1 cellular context compared by ENCODE assay signal in the genomic region with DNA sequence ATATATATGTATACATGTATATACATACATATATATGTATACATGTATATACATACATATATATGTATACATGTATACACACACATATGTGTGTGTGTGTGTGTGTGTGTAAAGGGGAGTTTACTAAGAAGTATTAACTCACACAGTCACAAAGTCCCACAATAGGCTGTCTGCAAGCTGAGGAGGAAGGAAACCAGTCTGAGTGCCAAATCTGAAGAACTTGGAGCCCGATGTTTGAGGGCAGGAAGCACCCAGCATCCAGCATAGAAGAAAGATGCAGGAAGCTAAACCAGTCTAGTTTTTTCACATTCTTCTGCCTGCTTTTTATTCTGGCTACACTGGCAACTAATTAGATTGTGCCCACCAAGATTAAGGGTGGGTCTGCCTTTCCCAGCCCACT.
TF ChIP-seq lines count a peak whose summit lies in the region.

No MANE protein-coding gene starts in this region.

TF ChIP-seq in WTC11, 78 proteins besides CTCF, POLR2A, EP300 and RAD21 (continued from another document):
- TF ChIP-seq, protein P1, sequence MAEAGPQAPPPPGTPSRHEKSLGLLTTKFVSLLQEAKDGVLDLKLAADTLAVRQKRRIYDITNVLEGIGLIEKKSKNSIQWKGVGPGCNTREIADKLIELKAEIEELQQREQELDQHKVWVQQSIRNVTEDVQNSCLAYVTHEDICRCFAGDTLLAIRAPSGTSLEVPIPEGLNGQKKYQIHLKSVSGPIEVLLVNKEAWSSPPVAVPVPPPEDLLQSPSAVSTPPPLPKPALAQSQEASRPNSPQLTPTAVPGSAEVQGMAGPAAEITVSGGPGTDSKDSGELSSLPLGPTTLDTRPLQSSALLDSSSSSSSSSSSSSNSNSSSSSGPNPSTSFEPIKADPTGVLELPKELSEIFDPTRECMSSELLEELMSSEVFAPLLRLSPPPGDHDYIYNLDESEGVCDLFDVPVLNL (CRISPR knock-in tag; IDR thresholded peaks at IDR 0.05; ENCODE audit: borderline replicate concordance, low read depth): no peak
- no peak for TF ChIP-seq ZNF396 (CRISPR knock-in tag; IDR thresholded peaks at IDR 0.05; ENCODE audit: borderline replicate concordance)
- no peak for TF ChIP-seq ATF1 (CRISPR knock-in tag; IDR thresholded peaks at IDR 0.05)
- TF ChIP-seq MYBL2 (CRISPR knock-in tag; IDR thresholded peaks at IDR 0.05): no peak
- TF ChIP-seq, protein P2, sequence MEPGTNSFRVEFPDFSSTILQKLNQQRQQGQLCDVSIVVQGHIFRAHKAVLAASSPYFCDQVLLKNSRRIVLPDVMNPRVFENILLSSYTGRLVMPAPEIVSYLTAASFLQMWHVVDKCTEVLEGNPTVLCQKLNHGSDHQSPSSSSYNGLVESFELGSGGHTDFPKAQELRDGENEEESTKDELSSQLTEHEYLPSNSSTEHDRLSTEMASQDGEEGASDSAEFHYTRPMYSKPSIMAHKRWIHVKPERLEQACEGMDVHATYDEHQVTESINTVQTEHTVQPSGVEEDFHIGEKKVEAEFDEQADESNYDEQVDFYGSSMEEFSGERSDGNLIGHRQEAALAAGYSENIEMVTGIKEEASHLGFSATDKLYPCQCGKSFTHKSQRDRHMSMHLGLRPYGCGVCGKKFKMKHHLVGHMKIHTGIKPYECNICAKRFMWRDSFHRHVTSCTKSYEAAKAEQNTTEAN (CRISPR knock-in tag; IDR thresholded peaks at IDR 0.05): no peak
- no peak for TF ChIP-seq NFYB (CRISPR knock-in tag; conservative IDR thresholded peaks at IDR 0.05; ENCODE audit: low read depth)
- no peak for TF ChIP-seq JUN (CRISPR knock-in tag; IDR thresholded peaks at IDR 0.05)
- TF ChIP-seq ZNF219 (CRISPR knock-in tag; IDR thresholded peaks at IDR 0.05; ENCODE audit: borderline replicate concordance): no peak
- TF ChIP-seq, protein P3, sequence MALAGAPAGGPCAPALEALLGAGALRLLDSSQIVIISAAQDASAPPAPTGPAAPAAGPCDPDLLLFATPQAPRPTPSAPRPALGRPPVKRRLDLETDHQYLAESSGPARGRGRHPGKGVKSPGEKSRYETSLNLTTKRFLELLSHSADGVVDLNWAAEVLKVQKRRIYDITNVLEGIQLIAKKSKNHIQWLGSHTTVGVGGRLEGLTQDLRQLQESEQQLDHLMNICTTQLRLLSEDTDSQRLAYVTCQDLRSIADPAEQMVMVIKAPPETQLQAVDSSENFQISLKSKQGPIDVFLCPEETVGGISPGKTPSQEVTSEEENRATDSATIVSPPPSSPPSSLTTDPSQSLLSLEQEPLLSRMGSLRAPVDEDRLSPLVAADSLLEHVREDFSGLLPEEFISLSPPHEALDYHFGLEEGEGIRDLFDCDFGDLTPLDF (CRISPR knock-in tag; IDR thresholded peaks at IDR 0.05): no peak
- TF ChIP-seq, protein P4, sequence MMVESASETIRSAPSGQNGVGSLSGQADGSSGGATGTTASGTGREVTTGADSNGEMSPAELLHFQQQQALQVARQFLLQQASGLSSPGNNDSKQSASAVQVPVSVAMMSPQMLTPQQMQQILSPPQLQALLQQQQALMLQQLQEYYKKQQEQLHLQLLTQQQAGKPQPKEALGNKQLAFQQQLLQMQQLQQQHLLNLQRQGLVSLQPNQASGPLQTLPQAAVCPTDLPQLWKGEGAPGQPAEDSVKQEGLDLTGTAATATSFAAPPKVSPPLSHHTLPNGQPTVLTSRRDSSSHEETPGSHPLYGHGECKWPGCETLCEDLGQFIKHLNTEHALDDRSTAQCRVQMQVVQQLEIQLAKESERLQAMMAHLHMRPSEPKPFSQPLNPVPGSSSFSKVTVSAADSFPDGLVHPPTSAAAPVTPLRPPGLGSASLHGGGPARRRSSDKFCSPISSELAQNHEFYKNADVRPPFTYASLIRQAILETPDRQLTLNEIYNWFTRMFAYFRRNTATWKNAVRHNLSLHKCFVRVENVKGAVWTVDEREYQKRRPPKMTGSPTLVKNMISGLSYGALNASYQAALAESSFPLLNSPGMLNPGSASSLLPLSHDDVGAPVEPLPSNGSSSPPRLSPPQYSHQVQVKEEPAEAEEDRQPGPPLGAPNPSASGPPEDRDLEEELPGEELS (CRISPR knock-in tag; IDR thresholded peaks at IDR 0.05): no peak
- TF ChIP-seq, protein P5, sequence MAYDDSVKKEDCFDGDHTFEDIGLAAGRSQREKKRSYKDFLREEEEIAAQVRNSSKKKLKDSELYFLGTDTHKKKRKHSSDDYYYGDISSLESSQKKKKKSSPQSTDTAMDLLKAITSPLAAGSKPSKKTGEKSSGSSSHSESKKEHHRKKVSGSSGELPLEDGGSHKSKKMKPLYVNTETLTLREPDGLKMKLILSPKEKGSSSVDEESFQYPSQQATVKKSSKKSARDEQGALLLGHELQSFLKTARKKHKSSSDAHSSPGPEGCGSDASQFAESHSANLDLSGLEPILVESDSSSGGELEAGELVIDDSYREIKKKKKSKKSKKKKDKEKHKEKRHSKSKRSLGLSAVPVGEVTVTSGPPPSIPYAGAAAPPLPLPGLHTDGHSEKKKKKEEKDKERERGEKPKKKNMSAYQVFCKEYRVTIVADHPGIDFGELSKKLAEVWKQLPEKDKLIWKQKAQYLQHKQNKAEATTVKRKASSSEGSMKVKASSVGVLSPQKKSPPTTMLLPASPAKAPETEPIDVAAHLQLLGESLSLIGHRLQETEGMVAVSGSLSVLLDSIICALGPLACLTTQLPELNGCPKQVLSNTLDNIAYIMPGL (CRISPR knock-in tag; IDR thresholded peaks at IDR 0.05): no peak
- TF ChIP-seq GABPB1 (CRISPR knock-in tag; IDR thresholded peaks at IDR 0.05): no peak
- TF ChIP-seq, protein P6, sequence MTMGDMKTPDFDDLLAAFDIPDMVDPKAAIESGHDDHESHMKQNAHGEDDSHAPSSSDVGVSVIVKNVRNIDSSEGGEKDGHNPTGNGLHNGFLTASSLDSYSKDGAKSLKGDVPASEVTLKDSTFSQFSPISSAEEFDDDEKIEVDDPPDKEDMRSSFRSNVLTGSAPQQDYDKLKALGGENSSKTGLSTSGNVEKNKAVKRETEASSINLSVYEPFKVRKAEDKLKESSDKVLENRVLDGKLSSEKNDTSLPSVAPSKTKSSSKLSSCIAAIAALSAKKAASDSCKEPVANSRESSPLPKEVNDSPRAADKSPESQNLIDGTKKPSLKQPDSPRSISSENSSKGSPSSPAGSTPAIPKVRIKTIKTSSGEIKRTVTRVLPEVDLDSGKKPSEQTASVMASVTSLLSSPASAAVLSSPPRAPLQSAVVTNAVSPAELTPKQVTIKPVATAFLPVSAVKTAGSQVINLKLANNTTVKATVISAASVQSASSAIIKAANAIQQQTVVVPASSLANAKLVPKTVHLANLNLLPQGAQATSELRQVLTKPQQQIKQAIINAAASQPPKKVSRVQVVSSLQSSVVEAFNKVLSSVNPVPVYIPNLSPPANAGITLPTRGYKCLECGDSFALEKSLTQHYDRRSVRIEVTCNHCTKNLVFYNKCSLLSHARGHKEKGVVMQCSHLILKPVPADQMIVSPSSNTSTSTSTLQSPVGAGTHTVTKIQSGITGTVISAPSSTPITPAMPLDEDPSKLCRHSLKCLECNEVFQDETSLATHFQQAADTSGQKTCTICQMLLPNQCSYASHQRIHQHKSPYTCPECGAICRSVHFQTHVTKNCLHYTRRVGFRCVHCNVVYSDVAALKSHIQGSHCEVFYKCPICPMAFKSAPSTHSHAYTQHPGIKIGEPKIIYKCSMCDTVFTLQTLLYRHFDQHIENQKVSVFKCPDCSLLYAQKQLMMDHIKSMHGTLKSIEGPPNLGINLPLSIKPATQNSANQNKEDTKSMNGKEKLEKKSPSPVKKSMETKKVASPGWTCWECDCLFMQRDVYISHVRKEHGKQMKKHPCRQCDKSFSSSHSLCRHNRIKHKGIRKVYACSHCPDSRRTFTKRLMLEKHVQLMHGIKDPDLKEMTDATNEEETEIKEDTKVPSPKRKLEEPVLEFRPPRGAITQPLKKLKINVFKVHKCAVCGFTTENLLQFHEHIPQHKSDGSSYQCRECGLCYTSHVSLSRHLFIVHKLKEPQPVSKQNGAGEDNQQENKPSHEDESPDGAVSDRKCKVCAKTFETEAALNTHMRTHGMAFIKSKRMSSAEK (CRISPR knock-in tag; IDR thresholded peaks at IDR 0.05; ENCODE audit: borderline replicate concordance): no peak
- no peak for TF ChIP-seq ZNF121 (CRISPR knock-in tag; IDR thresholded peaks at IDR 0.05)
- TF ChIP-seq MXD4 (CRISPR knock-in tag; IDR thresholded peaks at IDR 0.05; ENCODE audit: borderline replicate concordance): no peak
TF ChIP-seq in WTC11: peak in this region for 0.
